Comparison of ENCODE assay signal across 8 cellular contexts in the genomic region with DNA sequence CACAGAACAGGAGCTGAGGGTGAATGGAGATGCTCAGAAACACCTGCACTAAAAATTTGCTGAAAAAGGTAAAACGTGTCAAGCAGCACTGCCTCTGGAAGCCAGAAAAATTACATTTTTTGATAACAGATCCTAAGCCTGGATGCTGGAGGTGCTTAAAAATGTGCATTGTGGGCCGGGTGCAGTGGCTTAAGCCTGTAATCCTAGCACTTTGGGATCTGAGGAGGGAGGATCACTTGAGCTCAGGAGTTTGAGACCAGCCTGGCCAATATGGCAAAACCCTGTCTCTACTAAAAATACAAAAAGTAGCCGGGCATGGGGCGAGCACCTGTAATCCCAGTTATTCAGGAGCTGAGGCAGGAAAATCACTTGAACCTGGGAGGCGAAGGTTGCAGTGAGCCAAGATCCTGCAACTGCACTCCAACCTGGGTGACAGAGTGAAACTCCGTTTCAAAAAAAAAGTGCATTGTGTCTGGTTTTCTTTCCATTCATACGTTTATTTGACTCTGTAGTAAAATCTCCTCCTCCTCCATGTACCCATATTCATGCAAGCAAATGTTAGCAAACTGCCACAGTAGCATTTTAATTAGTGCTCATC. TPM values are rescaled to one million over a fixed set of nuclear protein-coding genes. Genes with fewer than 3 reads are reported as not detected.
DNase-seq lines count a peak whose midpoint lies in the region; ATAC-seq lines count a peak whose summit lies in the region.

No MANE protein-coding gene starts in this region.

- H3K9me3 ChIP-seq in iPS-20b (ENCODE audit: insufficient read depth, low read depth, low read length) = no peaks in the 10 kb centered on the region

- H3K4me3 Mint-ChIP-seq in T-helper 1 cell treated with Interleukin-12 subunit alpha and Interleukin-12 subunit beta and Interleukin-4 antibody, amounts not matched to agents 30 μg/mL and 1 μg/mL, for 36 hours = peak overlapping the region; percentile 95
- peak overlapping the region; percentile 98 for H3K4me3 Mint-ChIP-seq in activated CD8-positive, alpha-beta T cell treated with anti-CD3 and anti-CD28 coated beads, Interleukin-2, amount 10 ng/mL, durations not matched to agents 7 days and 5 days

- no peaks in the 10 kb centered on the region for H3K36me3 ChIP-seq in iPS-20b (ENCODE audit: insufficient read depth, low read depth, low read length)

- DNase-seq in T-helper 1 cell (no peak), cortex of kidney (lab: John Stamatoyannopoulos, UW) (no peak)
- no peak for DNase-seq in activated CD8-positive, alpha-beta T cell treated with anti-CD3 and anti-CD28 coated beads, Interleukin-2, amount 10 ng/mL, durations not matched to agents 7 days and 5 days

- H3K27me3 Mint-ChIP-seq in T-helper 1 cell treated with Interleukin-12 subunit alpha and Interleukin-12 subunit beta and Interleukin-4 antibody, amounts not matched to agents 30 μg/mL and 1 μg/mL, for 36 hours (ENCODE audit: low read depth) = no peaks in the 10 kb centered on the region
- H3K27me3 Mint-ChIP-seq in activated CD8-positive, alpha-beta T cell treated with anti-CD3 and anti-CD28 coated beads, Interleukin-2, amount 10 ng/mL, durations not matched to agents 7 days and 5 days (ENCODE audit: low read depth) = no peaks in the 10 kb centered on the region

- H3K4me1 ChIP-seq in iPS-20b (ENCODE audit: insufficient read depth, low read length) = no peaks in the 10 kb centered on the region

- CTCF ChIA-PET in activated CD8-positive, alpha-beta T cell treated with anti-CD3 and anti-CD28 coated beads, Interleukin-2, amount 10 ng/mL, durations not matched to agents 7 days and 5 days (lab: Charles Lee) = interaction anchor here (0.9 kb wide), 1 partner anchor 65 kb away, joined by 3 read pairs; no protein-coding TSS in a partner anchor

- H3K4me3 ChIP-seq in iPS-20b (ENCODE audit: low read length) = peak overlapping the region; percentile 80; the same call in 1 of the 2 replicates

- H3K9me3 Mint-ChIP-seq in T-helper 1 cell treated with Interleukin-12 subunit alpha and Interleukin-12 subunit beta and Interleukin-4 antibody, amounts not matched to agents 30 μg/mL and 1 μg/mL, for 36 hours = no peaks in the 10 kb centered on the region
- H3K9me3 Mint-ChIP-seq in activated CD8-positive, alpha-beta T cell treated with anti-CD3 and anti-CD28 coated beads, Interleukin-2, amount 10 ng/mL, durations not matched to agents 7 days and 5 days (ENCODE audit: insufficient read depth) = no peaks in the 10 kb centered on the region

- peak overlapping the region; percentile 95 for H3K27ac Mint-ChIP-seq in T-helper 1 cell treated with Interleukin-12 subunit alpha and Interleukin-12 subunit beta and Interleukin-4 antibody, amounts not matched to agents 30 μg/mL and 1 μg/mL, for 36 hours
- peak overlapping the region; percentile 97 for H3K27ac Mint-ChIP-seq in activated CD8-positive, alpha-beta T cell treated with anti-CD3 and anti-CD28 coated beads, Interleukin-2, amount 10 ng/mL, durations not matched to agents 7 days and 5 days

- ATAC-seq in activated CD8-positive, alpha-beta T cell treated with anti-CD3 and anti-CD28 coated beads, Interleukin-2, amount 10 ng/mL, durations not matched to agents 7 days and 5 days = no peak
- ATAC-seq in HG02973 (IDR thresholded peaks at IDR 0.05; ENCODE audit: unreplicated experiment) (no peak), GM21717 (IDR thresholded peaks at IDR 0.05; ENCODE audit: unreplicated experiment) (no peak)

- POLR2A ChIA-PET in activated CD8-positive, alpha-beta T cell treated with anti-CD3 and anti-CD28 coated beads, Interleukin-2, amount 10 ng/mL, durations not matched to agents 7 days and 5 days (lab: Charles Lee) = no interaction called here

- H3K36me3 Mint-ChIP-seq in T-helper 1 cell treated with Interleukin-12 subunit alpha and Interleukin-12 subunit beta and Interleukin-4 antibody, amounts not matched to agents 30 μg/mL and 1 μg/mL, for 36 hours (ENCODE audit: low read depth) = peaks cover 36% of the 10 kb centered on the region
- H3K36me3 Mint-ChIP-seq in activated CD8-positive, alpha-beta T cell treated with anti-CD3 and anti-CD28 coated beads, Interleukin-2, amount 10 ng/mL, durations not matched to agents 7 days and 5 days (ENCODE audit: low read depth) = peaks cover 31% of the 10 kb centered on the region

- peaks cover 32% of the 10 kb centered on the region for H3K4me1 Mint-ChIP-seq in T-helper 1 cell treated with Interleukin-12 subunit alpha and Interleukin-12 subunit beta and Interleukin-4 antibody, amounts not matched to agents 30 μg/mL and 1 μg/mL, for 36 hours (ENCODE audit: low read depth)
- H3K4me1 Mint-ChIP-seq in activated CD8-positive, alpha-beta T cell treated with anti-CD3 and anti-CD28 coated beads, Interleukin-2, amount 10 ng/mL, durations not matched to agents 7 days and 5 days (ENCODE audit: low read depth) = peaks cover 45% of the 10 kb centered on the region

- H3K27ac ChIP-seq in iPS-20b (ENCODE audit: low read length) (no peak overlapping the region), temporal lobe (ENCODE audit: low read depth, low read length) (peak overlapping the region; percentile 59)

- no peak overlapping the region for H3K9ac ChIP-seq in iPS-20b (ENCODE audit: low read depth, low read length)

- H3K27me3 ChIP-seq in iPS-20b (ENCODE audit: insufficient read depth, low read length) = no peaks in the 10 kb centered on the region

RNA-seq across cellular contexts. Expression of a gene that starts 0.6 kb away (rescaled TPM):
- total RNA-seq in activated CD8-positive, alpha-beta T cell treated with anti-CD3 and anti-CD28 coated beads, Interleukin-2, amount 10 ng/mL, durations not matched to agents 7 days and 5 days = 10 to 100 TPM; 45.6 to 47.9 TPM
- 22.9 TPM for total RNA-seq in temporal lobe

RNA-seq across cellular contexts. Expression of a gene that starts 18.6 kb away (rescaled TPM):
- total RNA-seq in activated CD8-positive, alpha-beta T cell treated with anti-CD3 and anti-CD28 coated beads, Interleukin-2, amount 10 ng/mL, durations not matched to agents 7 days and 5 days = 10 to 100 TPM; 10.3 to 11.4 TPM
- 2.2 TPM for total RNA-seq in temporal lobe

RNA-seq across cellular contexts. Expression of a gene that starts 36.5 kb away (rescaled TPM):
- total RNA-seq in activated CD8-positive, alpha-beta T cell treated with anti-CD3 and anti-CD28 coated beads, Interleukin-2, amount 10 ng/mL, durations not matched to agents 7 days and 5 days = 10 to 100 TPM; 69.0 to 78.3 TPM
- total RNA-seq in temporal lobe = 1.2 TPM

RNA-seq across cellular contexts. Expression of a gene that starts 38.8 kb away (rescaled TPM):
- 10 to 100 TPM; 43.8 to 47.0 TPM for total RNA-seq in activated CD8-positive, alpha-beta T cell treated with anti-CD3 and anti-CD28 coated beads, Interleukin-2, amount 10 ng/mL, durations not matched to agents 7 days and 5 days
- 0.74 TPM for total RNA-seq in temporal lobe

RNA-seq across cellular contexts. Expression of a gene that starts 56.3 kb away (rescaled TPM):
- total RNA-seq in activated CD8-positive, alpha-beta T cell treated with anti-CD3 and anti-CD28 coated beads, Interleukin-2, amount 10 ng/mL, durations not matched to agents 7 days and 5 days = 10 to 100 TPM; 22.4 to 23.6 TPM
- total RNA-seq in temporal lobe = 11.1 TPM

Comparison
In these comparisons a context has a peak if more than half of its experiments do, and no peak if none do; other contexts are left out.
1. RNA of a gene that starts 36.5 kb away (total RNA-seq): 69.0 to 78.3 TPM in activated CD8-positive, alpha-beta T cell treated with anti-CD3 and anti-CD28 coated beads, Interleukin-2, amount 10 ng/mL, durations not matched to agents 7 days and 5 days; 1.2 TPM in temporal lobe (single experiment); every median in the first group is over 10 times any median in the second.